8 cellular contexts compared by ENCODE assay signal in genomic region chr10:110069502-110069982, GRCh38.
DNase-seq lines count a peak whose midpoint lies in the region; ATAC-seq, FAIRE-seq and TF ChIP-seq lines count a peak whose summit lies in the region.

No MANE protein-coding gene starts in this region.

- H3K4me3 ChIP-seq in psoas muscle (peak overlapping the region; percentile 22), lower leg skin (ENCODE audit: low read depth, poor library complexity, severe bottlenecking) (no peak overlapping the region)

- H3K4me1 Mint-ChIP-seq in activated naive CD8-positive, alpha-beta T cell (ENCODE audit: low read depth) = peaks cover 91% of the 10 kb centered on the region

- no peaks in the 10 kb centered on the region for H3K36me3 ChIP-seq in psoas muscle (ENCODE audit: insufficient read depth in 1 of 2, low read depth in 1 of 2)

- H3K27me3 ChIP-seq in psoas muscle (ENCODE audit: insufficient read depth in 3 of 3, low read length in 2 of 3) = no peaks in the 10 kb centered on the region

- no peak for TF ChIP-seq POLR2A in GM12892 (IDR thresholded peaks at IDR 0.05; ENCODE audit: low read depth, low read length)
- TF ChIP-seq POLR2A in lower leg skin (IDR thresholded peaks at IDR 0.05) = no peak

- WGBS in psoas muscle, 3 donors = 45 to 65% (median 60%) methylated on average over 1 of the region's 1 CpG
- WGBS in lower leg skin, 2 donors = 49 to 60% methylated on average over 1 of the region's 1 CpG

- intact Hi-C loops in psoas muscle (cut with DNase I) (no loop called here), lower leg skin (cut with DNase I; ENCODE audit: low total_unique reads) (no loop called here)

- no peaks in the 10 kb centered on the region for H3K36me3 Mint-ChIP-seq in activated naive CD8-positive, alpha-beta T cell

- peak; percentile 86 for FAIRE-seq in GM12892 (lab: Jason Lieb, UNC)

- peaks cover 32% of the 10 kb centered on the region for H3K4me1 ChIP-seq in psoas muscle

- H3K27ac Mint-ChIP-seq in activated naive CD8-positive, alpha-beta T cell = peak overlapping the region; percentile 88

- TF ChIP-seq CTCF in psoas muscle (IDR thresholded peaks at IDR 0.05) (no peak), lower leg skin (IDR thresholded peaks at IDR 0.05) (no peak)

- H3K4me3 Mint-ChIP-seq in activated naive CD8-positive, alpha-beta T cell = peak overlapping the region; percentile 78

- ATAC-seq in GM21381 (IDR thresholded peaks at IDR 0.05; ENCODE audit: unreplicated experiment) (peak; percentile 66), HG03521 (IDR thresholded peaks at IDR 0.05; ENCODE audit: unreplicated experiment) (peak; percentile 65), psoas muscle (no peak)

- H3K27ac ChIP-seq in psoas muscle = peak overlapping the region; percentile 21

- H3K9me3 ChIP-seq in psoas muscle = no peaks in the 10 kb centered on the region

- H3K27me3 Mint-ChIP-seq in activated naive CD8-positive, alpha-beta T cell = no peaks in the 10 kb centered on the region

- peak; percentile 27 for DNase-seq in GM12892 (ENCODE audit: insufficient read length)
- no peak for DNase-seq in psoas muscle
- DNase-seq in SK-N-DZ (ENCODE audit: low spot score) = no peak
- DNase-seq in lower leg skin (ENCODE audit: low spot score in 2 of 2) = no peak
- no peak for DNase-seq in iPS-NIHi7 (ENCODE audit: extremely low spot score)

- no peaks in the 10 kb centered on the region for H3K9me3 Mint-ChIP-seq in activated naive CD8-positive, alpha-beta T cell (ENCODE audit: low read depth)

Comparison
In these comparisons a context has a peak if more than half of its experiments do, and no peak if none do; other contexts are left out.
1. ATAC-seq: peak in GM21381 (single experiment) and HG03521 (single experiment); none in psoas muscle (0 of 4).